24 cellular contexts compared by ENCODE assay signal in the genomic region with DNA sequence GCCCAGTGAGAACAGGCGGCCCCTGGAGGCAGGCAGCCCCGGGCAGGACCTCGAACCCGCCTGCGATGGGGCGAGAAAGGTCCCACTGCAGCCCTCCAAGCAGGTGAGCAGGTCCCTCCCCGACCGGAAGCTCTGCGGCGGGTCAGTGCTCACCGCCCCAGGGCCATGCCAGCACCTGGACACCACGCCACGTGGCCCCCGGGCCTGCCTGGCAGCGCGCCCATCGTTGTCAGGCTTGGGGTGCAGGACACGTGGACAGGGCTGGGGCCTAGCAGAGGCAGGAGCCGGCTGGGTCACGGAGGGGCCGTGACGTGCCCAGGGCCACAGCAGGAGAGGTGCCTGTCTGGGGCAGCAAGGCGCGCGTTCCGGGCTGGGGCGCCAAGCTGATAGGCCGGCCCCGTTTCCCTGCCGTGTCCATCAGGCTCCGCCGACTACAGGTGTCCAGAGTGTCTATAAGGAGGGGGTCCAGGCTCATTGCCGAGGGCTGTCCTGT.
"Had no signal": no experiment of that assay in that cellular context is flagged by ENCODE, and none has a peak within 500 bp of the region (broad histone marks: within the 10 kb centered on the region; RNA-seq: fewer than 3 reads in every experiment).

No MANE protein-coding gene starts in this region.

- H3K27me3 ChIP-seq: MG63, SJCRH30 had no signal

- H3K27ac ChIP-seq: HL-60, SJCRH30 had no signal

- H3K4me3 ChIP-seq: MG63, SJCRH30 had no signal

- H3K4me1 ChIP-seq: SJCRH30 had no signal

- ATAC-seq: PC-3, Right ventricle myocardium inferior, SK-N-SH treated with all-trans-retinoic acid at 6 μM for 48 hours had no signal

- H3K9me3 ChIP-seq: MG63, SJCRH30 had no signal

- H3K36me3 ChIP-seq: SJCRH30 had no signal

- FAIRE-seq: HTR-8/SVneo had no signal

- DNase-seq: Karpas-422, KG1, MG63, NCI-H1092, NCI-H1105 treated with DMSO at 0.1 percent for 48 hours, NCI-H1417 treated with DMSO at 0.1 percent for 48 hours, NCI-H146, NCI-H1694 treated with DMSO at 0.1 percent for 48 hours, NCI-H1930, NCI-H2081, NCI-H2171, NCI-H226, NCI-H446, NCI-H510A, NCI-H524 treated with DMSO at 0.1 percent for 48 hours, NCI-H69, NCI-H774, PC-3, SHP77 treated with DMSO at 0.1 percent for 48 hours, SJCRH30 had no signal
